ENCODE assay signal across 24 cellular contexts in the genomic region with DNA sequence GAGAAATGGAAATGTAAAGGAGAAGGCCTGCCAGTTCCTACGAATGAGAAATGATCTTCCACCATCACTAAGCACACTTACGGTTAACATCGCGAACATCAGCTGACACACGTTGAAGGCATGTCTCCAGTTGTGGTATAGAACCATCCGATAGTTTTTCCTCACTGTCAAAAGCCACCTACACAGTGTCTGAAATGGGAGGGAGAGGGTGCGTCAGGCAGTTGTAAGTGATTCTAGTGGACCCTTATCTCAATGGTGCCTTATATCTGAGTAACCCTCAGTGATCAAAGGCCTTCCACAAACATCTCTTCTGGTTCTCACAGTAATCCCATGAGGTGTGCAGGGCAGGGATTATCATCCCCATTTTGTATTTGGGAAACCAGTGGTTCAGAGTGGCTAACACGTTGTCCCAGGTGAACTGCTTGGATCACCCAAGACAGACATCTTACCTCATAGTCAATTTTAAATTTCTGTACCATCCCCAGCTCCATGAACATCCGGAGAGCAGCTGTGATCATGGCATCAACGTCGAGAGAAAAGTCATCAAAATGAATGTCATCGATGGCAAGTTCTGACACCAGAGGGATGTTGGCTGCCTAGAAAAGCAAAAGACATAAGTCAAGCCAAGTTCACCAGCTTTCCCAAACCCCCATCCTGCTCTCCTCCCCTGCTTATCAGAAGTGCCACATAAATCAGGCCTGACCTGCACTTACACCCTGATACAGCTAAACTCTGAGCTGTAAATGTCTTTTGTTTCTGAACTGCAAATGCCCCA.
DNase-seq lines count a peak whose midpoint lies in the region; ATAC-seq, FAIRE-seq and TF ChIP-seq lines count a peak whose summit lies in the region.
"Had no signal": no experiment of that assay in that cellular context is flagged by ENCODE, and none has a peak within 500 bp of the region (broad histone marks: within the 10 kb centered on the region; RNA-seq: fewer than 3 reads in every experiment).

No MANE protein-coding gene starts in this region.

- no peak for TF ChIP-seq EP300 in HepG2 (IDR thresholded peaks at IDR 0.05; ENCODE audit: low read depth in 2 of 2, low read length in 2 of 2)
- no peak for TF ChIP-seq EP300 in HepG2 (CRISPR knock-in tag; IDR thresholded peaks at IDR 0.05; ENCODE audit: borderline replicate concordance)

- H3K9ac ChIP-seq in HepG2 (ENCODE audit: insufficient read depth, low read depth, low read length) = no peak overlapping the region
- H3K9ac ChIP-seq: BLaER1 treated with 17β-estradiol and CSF1 and Interleukin-3, amounts not matched to agents 10 nM and 100 nM had no signal

- 84% methylated on average over 12 of the region's 12 CpGs for WGBS in HepG2 (ENCODE audit: low lambda C conversion rate)

- peak overlapping the region; percentile 90 for H3K27ac Mint-ChIP-seq in mesothelial cell of epicardium
- H3K27ac Mint-ChIP-seq in activated T-cell treated with anti-CD3 and anti-CD28 coated beads, Interleukin-2, amount 50 U/mL, for 24 hours = no peak overlapping the region
- H3K27ac Mint-ChIP-seq: CD4-positive, alpha-beta T cell; T-cell had no signal

- H3K4me1 ChIP-seq in HepG2 (ENCODE audit: insufficient read depth, low read length) = peaks cover 7% of the 10 kb centered on the region

- peaks cover 91% of the 10 kb centered on the region for H3K4me1 Mint-ChIP-seq in mesothelial cell of epicardium
- H3K4me1 Mint-ChIP-seq in activated T-cell treated with anti-CD3 and anti-CD28 coated beads, Interleukin-2, amount 50 U/mL, for 24 hours (ENCODE audit: low read depth) = peaks cover 2% of the 10 kb centered on the region
- H3K4me1 Mint-ChIP-seq: T-cell had no signal

- ATAC-seq in HepG2 = no peak
- ATAC-seq: T-cell had no signal

- FAIRE-seq in HepG2 (lab: Jason Lieb, UNC) = no peak
- FAIRE-seq: A204.1, G401.6 had no signal

- no peaks in the 10 kb centered on the region for H3K79me2 ChIP-seq in HepG2 (ENCODE audit: insufficient read depth, low read length)

- H4K20me1 ChIP-seq in HepG2 (ENCODE audit: insufficient read depth, low read length) = no peaks in the 10 kb centered on the region
- H4K20me1 ChIP-seq: BLaER1 treated with 17β-estradiol and CSF1 and Interleukin-3, amounts not matched to agents 10 nM and 100 nM had no signal

- H3K9me3 Mint-ChIP-seq in mesothelial cell of epicardium = no peaks in the 10 kb centered on the region
- no peaks in the 10 kb centered on the region for H3K9me3 Mint-ChIP-seq in activated T-cell treated with anti-CD3 and anti-CD28 coated beads, Interleukin-2, amount 50 U/mL, for 24 hours
- H3K9me3 Mint-ChIP-seq: CD4-positive, alpha-beta T cell; T-cell had no signal

- TF ChIP-seq CTCF in WERI-Rb-1 (IDR thresholded peaks at IDR 0.05; ENCODE audit: low read depth, low read length) (no peak), mesothelial cell of epicardium (IDR thresholded peaks at IDR 0.05; ENCODE audit: unreplicated experiment) (no peak), HepG2 (CRISPR knock-in tag; IDR thresholded peaks at IDR 0.05) (no peak)

- in situ Hi-C loops in HepG2 (cut with HindIII; ENCODE audit: extremely low pct_ligation_motif_present, low pct_unique_long_range_greater_than_20kb) = loop anchor here (5.0 to 10.0 kb wide), 2 partner anchors 240 to 563 kb away; no protein-coding TSS in a partner anchor

- H3K27me3 ChIP-seq in WERI-Rb-1 (ENCODE audit: insufficient read depth, low read depth, severe bottlenecking) (no peaks in the 10 kb centered on the region), HepG2 (ENCODE audit: control insufficient read depth in 1 of 2, insufficient read depth in 2 of 2, low read length in 2 of 2) (no peaks in the 10 kb centered on the region)
- H3K27me3 ChIP-seq: BLaER1 treated with 17β-estradiol and CSF1 and Interleukin-3, amounts not matched to agents 10 nM and 100 nM had no signal

- intact Hi-C loops in HepG2 (cut with micrococcal nuclease; ENCODE audit: unreplicated experiment) = no loop called here

- H3K9me3 ChIP-seq in WERI-Rb-1 (ENCODE audit: severe bottlenecking) (no peaks in the 10 kb centered on the region), HepG2 (ENCODE audit: low read length) (no peaks in the 10 kb centered on the region)
- H3K9me3 ChIP-seq: BLaER1 treated with 17β-estradiol and CSF1 and Interleukin-3, amounts not matched to agents 10 nM and 100 nM; HAP-1; MG63 had no signal

- no peaks in the 10 kb centered on the region for H3K27me3 Mint-ChIP-seq in mesothelial cell of epicardium (ENCODE audit: low read depth)
- H3K27me3 Mint-ChIP-seq in activated T-cell treated with anti-CD3 and anti-CD28 coated beads, Interleukin-2, amount 50 U/mL, for 24 hours = peaks cover 25% of the 10 kb centered on the region

- POLR2A ChIA-PET in HEK293T (lab: Yijun Ruan, JAX) (interaction anchor here (1.1 to 1.8 kb wide), 2 partner anchors 93 to 463 kb away, joined by 3 to 4 read pairs; a partner anchor contains a TSS), HepG2 (lab: Yijun Ruan, JAX) (no interaction called here)

- peak overlapping the region; percentile 7 for H3K4me3 Mint-ChIP-seq in mesothelial cell of epicardium
- no peak overlapping the region for H3K4me3 Mint-ChIP-seq in activated T-cell treated with anti-CD3 and anti-CD28 coated beads, Interleukin-2, amount 50 U/mL, for 24 hours
- H3K4me3 Mint-ChIP-seq: CD4-positive, alpha-beta T cell; T-cell had no signal

- peak; percentile 19 for DNase-seq in A172 (ENCODE audit: low spot score)
- peak; percentile 29 for DNase-seq in HEK293T (ENCODE audit: extremely low spot score)
- peak; percentile 34 for DNase-seq in WERI-Rb-1
- DNase-seq in mesothelial cell of epicardium (ENCODE audit: low spot score in 2 of 2, unreplicated experiment in 2 of 2) = no peak
- no peak for DNase-seq in glomerular visceral epithelial cell (ENCODE audit: extremely low spot score)
- no peak for DNase-seq in activated T-cell treated with anti-CD3 and anti-CD28 coated beads, Interleukin-2, amount 50 U/mL, for 24 hours
- DNase-seq in HepG2 (ENCODE audit: low spot score) = no peak
- no peak for DNase-seq in NCI-H2196 (lab: John Stamatoyannopoulos, UW; ENCODE audit: unreplicated experiment)
- DNase-seq: AML-193; CD4-positive, alpha-beta T cell; COR-L47; GOT3; MG63; NCI-H1105 treated with DMSO at 0.1 percent for 48 hours; NCI-H146; NCI-H2107; NK-92 treated with Interleukin-12 subunit alpha and Interleukin-12 subunit beta, amount 100 ng/mL, for 24 hours; SHP77; T-cell had no signal

- H3K36me3 ChIP-seq in WERI-Rb-1 (no peaks in the 10 kb centered on the region), HepG2 (replicated peaks in 1 of 2; ENCODE audit: control insufficient read depth in 1 of 2, insufficient read depth in 2 of 2, low read length in 2 of 2) (no peaks in the 10 kb centered on the region)
- H3K36me3 ChIP-seq: BLaER1 treated with 17β-estradiol and CSF1 and Interleukin-3, amounts not matched to agents 10 nM and 100 nM; HAP-1; MG63 had no signal

- H3K4me3 ChIP-seq in WERI-Rb-1 (ENCODE audit: low read depth, low read length) (no peak overlapping the region), HepG2 (replicated peaks in 1 of 3; ENCODE audit: insufficient read depth in 1 of 3, low read depth in 2 of 3, low read length in 3 of 3) (no peak overlapping the region)
- H3K4me3 ChIP-seq: BLaER1 treated with 17β-estradiol and CSF1 and Interleukin-3, amounts not matched to agents 10 nM and 100 nM; HAP-1; MG63 had no signal

- CTCF ChIA-PET in HEK293T (lab: Yijun Ruan, JAX) = interaction anchor here (0.7 to 1.0 kb wide), 2 partner anchors 123 to 336 kb away, joined by 3 read pairs; a partner anchor contains a TSS
- CTCF ChIA-PET in HepG2 (lab: Yijun Ruan, JAX; ENCODE audit: low intra/inter-chr PET ratio, low total read pairs) = no interaction called here

- no peak overlapping the region for H3K27ac ChIP-seq in WERI-Rb-1
- no peak overlapping the region for H3K27ac ChIP-seq in HepG2 (ENCODE audit: extremely low read length, insufficient read depth, low read length)
- H3K27ac ChIP-seq: BLaER1 treated with 17β-estradiol and CSF1 and Interleukin-3, amounts not matched to agents 10 nM and 100 nM; RWPE1 had no signal

- no peak for TF ChIP-seq POLR2A in HepG2 (IDR thresholded peaks at IDR 0.05; ENCODE audit: insufficient read depth in 1 of 2, low read depth in 2 of 2, low read length in 2 of 2)

- H2AFZ ChIP-seq in HepG2 (ENCODE audit: low read length) = no peak overlapping the region

- H3K4me2 ChIP-seq in HepG2 (ENCODE audit: low read depth, low read length) = no peak overlapping the region
- H3K4me2 ChIP-seq: BLaER1 treated with 17β-estradiol and CSF1 and Interleukin-3, amounts not matched to agents 10 nM and 100 nM had no signal

- TF ChIP-seq RAD21 in HepG2 (CRISPR knock-in tag; IDR thresholded peaks at IDR 0.05) = no peak

- H3K36me3 Mint-ChIP-seq in mesothelial cell of epicardium = no peaks in the 10 kb centered on the region
- H3K36me3 Mint-ChIP-seq in activated T-cell treated with anti-CD3 and anti-CD28 coated beads, Interleukin-2, amount 50 U/mL, for 24 hours (ENCODE audit: low read depth) = no peaks in the 10 kb centered on the region
- H3K36me3 Mint-ChIP-seq: T-cell had no signal

- BruUV-seq in HepG2 (replicated peaks; lab: Mats Ljungman, UMichigan) = no TSS peak

TF ChIP-seq in HEK293T, 16 proteins besides CTCF, POLR2A, EP300 and RAD21:
- TF ChIP-seq ZNF384 (IDR thresholded peaks at IDR 0.05) (no peak), FOXM1 (IDR thresholded peaks at IDR 0.05; ENCODE audit: borderline replicate concordance) (no peak), ARNT (IDR thresholded peaks at IDR 0.05) (no peak)
- TF ChIP-seq, protein P1, sequence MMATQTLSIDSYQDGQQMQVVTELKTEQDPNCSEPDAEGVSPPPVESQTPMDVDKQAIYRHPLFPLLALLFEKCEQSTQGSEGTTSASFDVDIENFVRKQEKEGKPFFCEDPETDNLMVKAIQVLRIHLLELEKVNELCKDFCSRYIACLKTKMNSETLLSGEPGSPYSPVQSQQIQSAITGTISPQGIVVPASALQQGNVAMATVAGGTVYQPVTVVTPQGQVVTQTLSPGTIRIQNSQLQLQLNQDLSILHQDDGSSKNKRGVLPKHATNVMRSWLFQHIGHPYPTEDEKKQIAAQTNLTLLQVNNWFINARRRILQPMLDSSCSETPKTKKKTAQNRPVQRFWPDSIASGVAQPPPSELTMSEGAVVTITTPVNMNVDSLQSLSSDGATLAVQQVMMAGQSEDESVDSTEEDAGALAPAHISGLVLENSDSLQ (IDR thresholded peaks at IDR 0.05) = peak; percentile 75

TF ChIP-seq in HepG2, 621 proteins besides CTCF, POLR2A, EP300 and RAD21 (continues in another document):
- no peak for TF ChIP-seq FOXA1 (IDR thresholded peaks at IDR 0.05)
- no peak for TF ChIP-seq FOXA1 (CRISPR knock-in tag; IDR thresholded peaks at IDR 0.05)
- TF ChIP-seq, protein P2, sequence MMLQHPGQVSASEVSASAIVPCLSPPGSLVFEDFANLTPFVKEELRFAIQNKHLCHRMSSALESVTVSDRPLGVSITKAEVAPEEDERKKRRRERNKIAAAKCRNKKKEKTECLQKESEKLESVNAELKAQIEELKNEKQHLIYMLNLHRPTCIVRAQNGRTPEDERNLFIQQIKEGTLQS (CRISPR knock-in tag; IDR thresholded peaks at IDR 0.05) = no peak
- no peak for TF ChIP-seq KDM4B (CRISPR knock-in tag; IDR thresholded peaks at IDR 0.05)
- TF ChIP-seq PCBP1 (IDR thresholded peaks at IDR 0.05; ENCODE audit: borderline replicate concordance, low read depth, low read length) = no peak
- TF ChIP-seq NFKBIZ (CRISPR knock-in tag; IDR thresholded peaks at IDR 0.05) = no peak
- no peak for TF ChIP-seq SP140L (CRISPR knock-in tag; IDR thresholded peaks at IDR 0.05; ENCODE audit: borderline replicate concordance)
- TF ChIP-seq ZNF776 (CRISPR knock-in tag; IDR thresholded peaks at IDR 0.05) = no peak

Comparison
In these comparisons a context has a peak if more than half of its experiments do, and no peak if none do; other contexts are left out.
1. DNase-seq: peak in A172 (single experiment), HEK293T (single experiment) and WERI-Rb-1 (single experiment); none in mesothelial cell of epicardium (0 of 2), glomerular visceral epithelial cell (single experiment), activated T-cell treated with anti-CD3 and anti-CD28 coated beads, Interleukin-2, amount 50 U/mL, for 24 hours (single experiment), HepG2 (single experiment) and NCI-H2196 (single experiment).